1 cellular context compared by ENCODE assay signal in genomic region chr4:7968262-7968896, GRCh38.
TF ChIP-seq lines count a peak whose summit lies in the region.

No MANE protein-coding gene starts in this region.

TF ChIP-seq in IMR-90, 13 proteins besides CTCF, POLR2A, EP300 and RAD21 (continued from another document):
- TF ChIP-seq MAFK (IDR thresholded peaks at IDR 0.05; ENCODE audit: low read depth, low read length) (no peak), RFX5 (IDR thresholded peaks at IDR 0.05; ENCODE audit: low read depth, low read length) (no peak), SMC3 (IDR thresholded peaks at IDR 0.05; ENCODE audit: low read depth, low read length) (no peak)
TF ChIP-seq in IMR-90: peak in this region for 0.
